Comparison of ENCODE assay signal across 8 cellular contexts in genomic region chr14:66070542-66071319, GRCh38.
DNase-seq lines count a peak whose midpoint lies in the region; ATAC-seq and TF ChIP-seq lines count a peak whose summit lies in the region.

No MANE protein-coding gene starts in this region.

- no peaks in the 10 kb centered on the region for H3K27me3 ChIP-seq in neutrophil
- H3K27me3 ChIP-seq in tibial artery, result no peaks in the 10 kb centered on the region

- TF ChIP-seq CTCF in AG09309 (IDR thresholded peaks at IDR 0.05; ENCODE audit: control insufficient read depth, insufficient read depth, low read depth, low read length, missing control alignments) (peak; percentile 88), epithelial cell of proximal tubule (conservative IDR thresholded peaks at IDR 0.05; ENCODE audit: low read depth, low read length) (peak; percentile 99), neutrophil (IDR thresholded peaks at IDR 0.05) (peak; percentile 28), tibial artery (IDR thresholded peaks at IDR 0.05) (peak; percentile 28 to 32)

- ATAC-seq in HG03469 (IDR thresholded peaks at IDR 0.05; ENCODE audit: unreplicated experiment), result no peak

- H3K9me3 ChIP-seq in neutrophil, result no peaks in the 10 kb centered on the region
- H3K9me3 ChIP-seq in tibial artery, result no peaks in the 10 kb centered on the region

- intact Hi-C loops in tibial artery (cut with DNase I; ENCODE audit: low total_unique reads), result no loop called here

- no peaks in the 10 kb centered on the region for H3K4me1 ChIP-seq in neutrophil (ENCODE audit: control insufficient read depth in 1 of 2, insufficient read depth in 1 of 2, low read depth in 1 of 2, low read length in 1 of 2)
- H3K4me1 ChIP-seq in tibial artery, result no peaks in the 10 kb centered on the region

- no peak overlapping the region for H3K4me3 ChIP-seq in AG09309 (ENCODE audit: control insufficient read depth, low read depth, low read length)
- no peak overlapping the region for H3K4me3 ChIP-seq in epithelial cell of proximal tubule (ENCODE audit: low read depth, low read length)
- H3K4me3 ChIP-seq in neutrophil (ENCODE audit: low read depth in 1 of 2, low read length in 1 of 2), result no peak overlapping the region
- no peak overlapping the region for H3K4me3 ChIP-seq in tibial artery

- no peaks in the 10 kb centered on the region for H3K36me3 ChIP-seq in neutrophil
- no peaks in the 10 kb centered on the region for H3K36me3 ChIP-seq in tibial artery

- no peak overlapping the region for H3K27ac ChIP-seq in neutrophil
- H3K27ac ChIP-seq in tibial artery, result no peak overlapping the region

- no peak for DNase-seq in AG09309 (ENCODE audit: low read depth)
- peak; percentile 56 for DNase-seq in GM19238 (ENCODE audit: insufficient read length, low spot score)
- peak; percentile 24 for DNase-seq in NCI-H2107 (lab: John Stamatoyannopoulos, UW)
- DNase-seq in activated CD8-positive, alpha-beta memory T cell treated with anti-CD3 and anti-CD28 coated beads for 4 hours (ENCODE audit: low read depth in 2 of 2), result peak; percentile 30 to 33
- no peak for DNase-seq in epithelial cell of proximal tubule (ENCODE audit: low read depth)
- DNase-seq in tibial artery, result no peak

Comparison
In these comparisons a context has a peak if more than half of its experiments do, and no peak if none do; other contexts are left out.
1. DNase-seq: peak in GM19238 (single experiment), NCI-H2107 (single experiment) and activated CD8-positive, alpha-beta memory T cell treated with anti-CD3 and anti-CD28 coated beads for 4 hours (2 of 2); none in AG09309 (single experiment), epithelial cell of proximal tubule (single experiment) and tibial artery (0 of 2).
2. CTCF ChIP-seq: peak in every context shown above with its lines; median percentile 99 in epithelial cell of proximal tubule; 88 in AG09309; 30 in tibial artery; 28 in neutrophil.